Comparison of ENCODE assay signal across 11 cellular contexts in the genomic region with DNA sequence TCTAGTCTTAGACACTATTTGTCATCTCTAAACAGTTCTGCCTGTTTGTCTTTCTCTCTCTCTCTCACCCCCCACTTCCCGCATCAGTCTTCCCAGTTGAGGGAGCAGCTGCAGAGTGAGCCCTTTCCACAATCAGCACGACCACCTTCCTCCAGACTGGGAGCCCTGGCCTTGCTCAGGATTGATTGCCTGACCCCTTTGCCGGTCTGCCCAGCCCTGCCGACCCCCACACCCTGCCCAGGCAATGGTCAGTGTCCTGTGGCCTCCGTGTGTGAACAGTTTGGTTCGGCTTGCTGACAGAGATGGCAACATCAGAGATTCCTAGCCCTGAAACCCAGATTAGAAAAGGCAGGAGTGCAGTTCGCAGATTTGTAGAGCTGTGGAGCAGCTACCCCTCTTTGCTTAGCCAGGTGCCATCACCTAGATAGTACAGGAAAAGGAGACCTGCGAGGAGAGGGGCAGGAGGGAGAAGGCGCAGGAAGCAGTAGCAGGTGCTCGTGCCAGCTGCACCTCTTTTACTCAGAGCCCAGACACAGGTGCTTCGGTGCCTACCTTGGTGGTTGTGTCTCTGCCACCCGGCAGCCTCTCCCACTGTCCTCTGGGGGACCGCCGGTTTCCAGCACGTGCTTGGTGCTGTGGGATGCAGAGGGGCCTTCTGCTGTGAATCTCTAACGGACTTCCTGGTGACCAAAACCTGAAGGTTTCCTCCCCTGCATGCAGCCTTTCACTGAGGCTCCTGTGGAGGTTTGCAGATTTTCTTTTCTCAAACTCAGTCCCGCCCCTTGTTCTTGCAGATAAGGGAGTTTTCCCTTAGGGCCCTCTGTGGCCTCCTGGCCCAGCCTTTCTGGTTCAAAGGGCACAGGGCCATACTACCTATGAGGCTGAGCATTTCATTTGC.
DNase-seq lines count a peak whose midpoint lies in the region; ATAC-seq, FAIRE-seq and TF ChIP-seq lines count a peak whose summit lies in the region.
"Had no signal": no experiment of that assay in that cellular context is flagged by ENCODE, and none has a peak within 500 bp of the region (broad histone marks: within the 10 kb centered on the region; RNA-seq: fewer than 3 reads in every experiment).

No MANE protein-coding gene starts in this region.

- no peaks in the 10 kb centered on the region for H3K36me3 ChIP-seq in CD8-positive, alpha-beta memory T cell (ENCODE audit: insufficient read depth, low read length)
- no peaks in the 10 kb centered on the region for H3K36me3 ChIP-seq in K562 (ENCODE audit: control insufficient read depth, insufficient read depth, low read length)
- H3K36me3 ChIP-seq: SJSA1 had no signal

- BruUV-seq in K562 (replicated peaks; lab: Mats Ljungman, UMichigan): no TSS peak

- TF ChIP-seq CTCF in K562 (IDR thresholded peaks at IDR 0.05 in 2 of 3, conservative IDR thresholded peaks at IDR 0.05 in 1 of 3; ENCODE audit: insufficient read depth in 2 of 3, low read depth in 1 of 3, low read length in 3 of 3) (no peak), natural killer cell (IDR thresholded peaks at IDR 0.05) (no peak), RWPE1 (conservative IDR thresholded peaks at IDR 0.05; ENCODE audit: low read depth) (no peak)

- H3K9me1 ChIP-seq in K562 (ENCODE audit: control insufficient read depth, insufficient read depth, low read length): no peaks in the 10 kb centered on the region

- no peak for FAIRE-seq in K562 (lab: Jason Lieb, UNC)

- peak overlapping the region; percentile 90 to 96 (median 92) for H3K27ac Mint-ChIP-seq in CD8-positive, alpha-beta memory T cell
- H3K27ac Mint-ChIP-seq in natural killer cell: peak overlapping the region in 1 of 2 donors; percentile 54

- no peaks in the 10 kb centered on the region for H3K9me3 Mint-ChIP-seq in CD8-positive, alpha-beta memory T cell
- no peaks in the 10 kb centered on the region for H3K9me3 Mint-ChIP-seq in natural killer cell

- peaks cover 0 to 56% (median 15%) of the 10 kb centered on the region in 3 donors for H3K36me3 Mint-ChIP-seq in CD8-positive, alpha-beta memory T cell
- H3K36me3 Mint-ChIP-seq in natural killer cell: no peaks in the 10 kb centered on the region

- H4K20me1 ChIP-seq in K562 (replicated peaks; ENCODE audit: control insufficient read depth, insufficient read depth, low read length): no peaks in the 10 kb centered on the region

- POLR2A ChIA-PET in CD8-positive, alpha-beta memory T cell (lab: Charles Lee): interaction anchor here (0.6 to 3.1 kb wide), 5 partner anchors 9 to 93 kb away, joined by 3 to 11 read pairs (median 4); partner anchors contain the start of gene SCML4
- POLR2A ChIA-PET in K562 (lab: Yijun Ruan, JAX) (no interaction called here), RWPE1 (lab: Yijun Ruan, JAX; ENCODE audit: low non-redundant PET) (no interaction called here)

- intact Hi-C loops in K562 (cut with micrococcal nuclease): no loop called here
- intact Hi-C loops in natural killer cell (cut with micrococcal nuclease): no loop called here

- peak overlapping the region; percentile 87 for H3K4me3 ChIP-seq in CD8-positive, alpha-beta memory T cell (ENCODE audit: low read length)
- no peak overlapping the region for H3K4me3 ChIP-seq in K562
- H3K4me3 ChIP-seq: SJSA1 had no signal

- no peak for TF ChIP-seq RAD21 in K562 (CRISPR knock-in tag; conservative IDR thresholded peaks at IDR 0.05 in 1 of 2, IDR thresholded peaks at IDR 0.05 in 1 of 2)

- H3K4me3 Mint-ChIP-seq in CD8-positive, alpha-beta memory T cell: peak overlapping the region; percentile 92 to 98 (median 95)
- H3K4me3 Mint-ChIP-seq in natural killer cell: peak overlapping the region; percentile 45

- no peaks in the 10 kb centered on the region for H3K79me2 ChIP-seq in K562 (ENCODE audit: control insufficient read depth, insufficient read depth, low read length)

- H2AFZ ChIP-seq in K562 (ENCODE audit: low read depth, low read length): no peak overlapping the region

- peaks cover 81% of the 10 kb centered on the region for H3K4me1 ChIP-seq in CD8-positive, alpha-beta memory T cell (ENCODE audit: insufficient read depth, low read length)
- H3K4me1 ChIP-seq in K562 (replicated peaks in 1 of 2; ENCODE audit: control insufficient read depth in 2 of 2, insufficient read depth in 2 of 2, low read length in 2 of 2): no peaks in the 10 kb centered on the region
- H3K4me1 ChIP-seq: SJSA1 had no signal

- H3K27me3 Mint-ChIP-seq in CD8-positive, alpha-beta memory T cell: peaks cover 0 to 3% of the 10 kb centered on the region in 2 donors
- H3K27me3 Mint-ChIP-seq in natural killer cell (ENCODE audit: low read depth in 2 of 2): no peaks in the 10 kb centered on the region

- in situ Hi-C loops in K562 (cut with MboI): no loop called here

- no peak for TF ChIP-seq EP300 in K562 (IDR thresholded peaks at IDR 0.05; ENCODE audit: low read length)

- 0% methylated on average over 11 of the region's 17 CpGs for WGBS in K562 (ENCODE audit: insufficient coverage, low coverage, missing lambda C conversion rate)

- peak overlapping the region; percentile 20 for H3K27ac ChIP-seq in CD8-positive, alpha-beta memory T cell (ENCODE audit: low read depth, low read length)
- no peak overlapping the region for H3K27ac ChIP-seq in K562 (ENCODE audit: extremely low read depth, low read depth, low read length)
- no peak overlapping the region for H3K27ac ChIP-seq in RWPE1
- H3K27ac ChIP-seq: SJSA1 had no signal

- ATAC-seq in K562 (no peak), natural killer cell (peak in 1 of 3 donors; percentile 46), HG03521 (IDR thresholded peaks at IDR 0.05; ENCODE audit: unreplicated experiment) (no peak)

- no peaks in the 10 kb centered on the region for H3K27me3 ChIP-seq in CD8-positive, alpha-beta memory T cell (ENCODE audit: insufficient read depth, low read length, poor library complexity, severe bottlenecking)
- H3K27me3 ChIP-seq in K562 (ENCODE audit: control insufficient read depth in 2 of 2, insufficient read depth in 2 of 2, low read length in 2 of 2): peaks cover 18 to 70% of the 10 kb centered on the region in 2 experiments

- TF ChIP-seq POLR2A in K562 (conservative IDR thresholded peaks at IDR 0.05): no peak

- no peak overlapping the region for H3K9ac ChIP-seq in K562 (ENCODE audit: insufficient read depth in 1 of 2, low read depth in 2 of 2, low read length in 2 of 2)

- H3K4me1 Mint-ChIP-seq in CD8-positive, alpha-beta memory T cell: peaks cover 87 to 100% (median 96%) of the 10 kb centered on the region in 3 donors
- H3K4me1 Mint-ChIP-seq in natural killer cell: peaks cover 37 to 55% of the 10 kb centered on the region in 2 donors

- H3K9me3 ChIP-seq in CD8-positive, alpha-beta memory T cell (ENCODE audit: low read length): no peaks in the 10 kb centered on the region
- H3K9me3 ChIP-seq in K562 (replicated peaks; ENCODE audit: control insufficient read depth, insufficient read depth, low read depth, low read length): no peaks in the 10 kb centered on the region
- H3K9me3 ChIP-seq: SJSA1 had no signal

- DNase-seq in CD8-positive, alpha-beta memory T cell: peak in 1 of 5 donors; percentile 53
- DNase-seq in NCI-H2171 (lab: John Stamatoyannopoulos, UW) (peak; percentile 5), K562 (ENCODE audit: extremely low read depth in 1 of 4, low spot score in 3 of 4) (no peak), natural killer cell (no peak), RWPE1 (ENCODE audit: low spot score) (no peak), foreskin melanocyte (no peak)
- DNase-seq in effector CD4-positive, alpha-beta T cell: no peak
- DNase-seq: foreskin fibroblast, NCI-H2227 treated with DMSO at 0.1 percent for 48 hours had no signal

- no peak overlapping the region for H3K4me2 ChIP-seq in K562 (ENCODE audit: insufficient read depth, low read length)

- CTCF ChIA-PET in CD8-positive, alpha-beta memory T cell (lab: Charles Lee): interaction anchor here (0.7 to 8.4 kb wide), 9 partner anchors 8 to 136 kb away, joined by 3 to 129 read pairs (median 8); no protein-coding TSS in a partner anchor
- CTCF ChIA-PET in K562 (lab: Yijun Ruan, JAX; ENCODE audit: low intra/inter-chr PET ratio): no interaction called here
- CTCF ChIA-PET in RWPE1 (lab: Yijun Ruan, JAX): no interaction called here

TF ChIP-seq in K562, 482 proteins besides CTCF, POLR2A, EP300 and RAD21:
- no peak for TF ChIP-seq JUNB (CRISPR knock-in tag; conservative IDR thresholded peaks at IDR 0.05)
- no peak for TF ChIP-seq NR2C2 (CRISPR knock-in tag; IDR thresholded peaks at IDR 0.05)
- TF ChIP-seq NR2C2 (tag; IDR thresholded peaks at IDR 0.05): 0 out of 2 replicates have a peak, but pooled peaks have one; percentile 17
- no peak for TF ChIP-seq ZNF280A (IDR thresholded peaks at IDR 0.05; ENCODE audit: low read depth, partially characterized antibody)
- no peak for TF ChIP-seq RBFOX2 (IDR thresholded peaks at IDR 0.05; ENCODE audit: low read depth, low read length)
- TF ChIP-seq ZNF24 (IDR thresholded peaks at IDR 0.05): no peak
- no peak for TF ChIP-seq ZNF143 (CRISPR knock-in tag; IDR thresholded peaks at IDR 0.05)
- TF ChIP-seq, protein P1, sequence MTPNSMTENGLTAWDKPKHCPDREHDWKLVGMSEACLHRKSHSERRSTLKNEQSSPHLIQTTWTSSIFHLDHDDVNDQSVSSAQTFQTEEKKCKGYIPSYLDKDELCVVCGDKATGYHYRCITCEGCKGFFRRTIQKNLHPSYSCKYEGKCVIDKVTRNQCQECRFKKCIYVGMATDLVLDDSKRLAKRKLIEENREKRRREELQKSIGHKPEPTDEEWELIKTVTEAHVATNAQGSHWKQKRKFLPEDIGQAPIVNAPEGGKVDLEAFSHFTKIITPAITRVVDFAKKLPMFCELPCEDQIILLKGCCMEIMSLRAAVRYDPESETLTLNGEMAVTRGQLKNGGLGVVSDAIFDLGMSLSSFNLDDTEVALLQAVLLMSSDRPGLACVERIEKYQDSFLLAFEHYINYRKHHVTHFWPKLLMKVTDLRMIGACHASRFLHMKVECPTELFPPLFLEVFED (CRISPR knock-in tag; conservative IDR thresholded peaks at IDR 0.05): no peak
